8 cellular contexts compared by ENCODE assay signal in the genomic region with DNA sequence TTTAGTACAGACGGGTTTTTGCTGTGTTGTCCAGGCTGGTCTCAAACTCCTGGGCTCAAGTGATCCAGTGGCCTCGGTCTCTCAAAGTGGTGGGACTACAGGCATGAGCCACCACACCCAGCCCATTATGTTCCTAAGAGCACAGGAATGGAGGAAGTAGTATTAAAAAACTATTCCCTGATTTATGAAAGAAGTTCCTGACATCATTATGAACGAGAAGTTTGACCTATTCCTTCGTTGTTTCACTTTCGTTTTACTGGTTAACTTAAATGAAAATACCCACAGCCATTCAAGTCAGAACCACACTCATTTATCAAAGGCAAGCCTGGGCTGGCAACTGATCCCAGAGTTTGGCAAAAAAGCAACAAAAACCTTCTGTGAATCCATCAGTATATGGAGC. TPM values are rescaled to one million over a fixed set of nuclear protein-coding genes. Genes with fewer than 3 reads are reported as not detected.
DNase-seq lines count a peak whose midpoint lies in the region; ATAC-seq and TF ChIP-seq lines count a peak whose summit lies in the region.

No MANE protein-coding gene starts in this region.

- in situ Hi-C loops in ACHN (cut with HindIII; ENCODE audit: low pct_ligation_motif_present, low pct_unique_long_range_greater_than_20kb, low sequenced_read_pairs), result no loop called here

- DNase-seq in ACHN (peak; percentile 61), HL-60 (ENCODE audit: low read depth in 1 of 2, low spot score in 1 of 2) (no peak), left kidney (ENCODE audit: low read depth, low spot score) (peak; percentile 36), cardiac septum (ENCODE audit: low spot score) (no peak)
- DNase-seq in activated T-helper 2 cell treated with anti-CD3 and anti-CD28 coated beads, Interferon-gamma antibody, Interleukin-2, Interleukin-4, amounts not matched to agents 10 μg/mL and 5 μg/mL and 100 μg/mL, durations not matched to agents 14 hours and 24 hours and 36 hours (ENCODE audit: low spot score), result no peak

- no peaks in the 10 kb centered on the region for H3K9me3 Mint-ChIP-seq in activated T-helper 2 cell treated with anti-CD3 and anti-CD28 coated beads, Interferon-gamma antibody, Interleukin-2, Interleukin-4, amounts not matched to agents 10 μg/mL and 5 μg/mL and 100 μg/mL, durations not matched to agents 14 hours and 24 hours and 36 hours

- peak overlapping the region; percentile 16; the same call in 1 of the 2 replicates for H3K4me3 ChIP-seq in HL-60 (replicated peaks; ENCODE audit: insufficient read depth, low read length)

- ATAC-seq in GM18861 (IDR thresholded peaks at IDR 0.05; ENCODE audit: unreplicated experiment) (no peak), GM21360 (IDR thresholded peaks at IDR 0.05; ENCODE audit: unreplicated experiment) (no peak), HG02763 (IDR thresholded peaks at IDR 0.05; ENCODE audit: unreplicated experiment) (no peak)

- no peaks in the 10 kb centered on the region for H3K36me3 Mint-ChIP-seq in activated T-helper 2 cell treated with anti-CD3 and anti-CD28 coated beads, Interferon-gamma antibody, Interleukin-2, Interleukin-4, amounts not matched to agents 10 μg/mL and 5 μg/mL and 100 μg/mL, durations not matched to agents 14 hours and 24 hours and 36 hours (ENCODE audit: low read depth)

- H3K4me3 Mint-ChIP-seq in activated T-helper 2 cell treated with anti-CD3 and anti-CD28 coated beads, Interferon-gamma antibody, Interleukin-2, Interleukin-4, amounts not matched to agents 10 μg/mL and 5 μg/mL and 100 μg/mL, durations not matched to agents 14 hours and 24 hours and 36 hours (ENCODE audit: low read depth), result peak overlapping the region; percentile 40

- 0 out of 2 replicates have a peak overlapping the region, but pooled peaks have one; percentile 2 for H3K27ac ChIP-seq in HL-60 (replicated peaks)

- peaks cover 9% of the 10 kb centered on the region for H3K27me3 ChIP-seq in HL-60 (ENCODE audit: insufficient read depth, poor library complexity, severe bottlenecking)

- TF ChIP-seq CTCF in HL-60 (IDR thresholded peaks at IDR 0.05; ENCODE audit: insufficient read depth, low read length), result no peak

- H3K27ac Mint-ChIP-seq in activated T-helper 2 cell treated with anti-CD3 and anti-CD28 coated beads, Interferon-gamma antibody, Interleukin-2, Interleukin-4, amounts not matched to agents 10 μg/mL and 5 μg/mL and 100 μg/mL, durations not matched to agents 14 hours and 24 hours and 36 hours, result peak overlapping the region; percentile 46

- peaks cover 10% of the 10 kb centered on the region for H3K4me1 Mint-ChIP-seq in activated T-helper 2 cell treated with anti-CD3 and anti-CD28 coated beads, Interferon-gamma antibody, Interleukin-2, Interleukin-4, amounts not matched to agents 10 μg/mL and 5 μg/mL and 100 μg/mL, durations not matched to agents 14 hours and 24 hours and 36 hours (ENCODE audit: low read depth)

- intact Hi-C loops in activated T-helper 2 cell treated with anti-CD3 and anti-CD28 coated beads, Interferon-gamma antibody, Interleukin-2, Interleukin-4, amounts not matched to agents 10 μg/mL and 5 μg/mL and 100 μg/mL, durations not matched to agents 14 hours and 24 hours and 36 hours (cut with micrococcal nuclease), result no loop called here
- intact Hi-C loops in cardiac septum (cut with DNase I), result loop anchor here (5.0 kb wide), 1 partner anchor 65 kb away; no protein-coding TSS in a partner anchor

- peaks cover 12% of the 10 kb centered on the region for H3K27me3 Mint-ChIP-seq in activated T-helper 2 cell treated with anti-CD3 and anti-CD28 coated beads, Interferon-gamma antibody, Interleukin-2, Interleukin-4, amounts not matched to agents 10 μg/mL and 5 μg/mL and 100 μg/mL, durations not matched to agents 14 hours and 24 hours and 36 hours (ENCODE audit: low read depth)

RNA-seq across cellular contexts. Expression of a gene that starts 13.5 kb away (rescaled TPM):
- 18.5 and 25.0 TPM in 2 replicates for total RNA-seq in activated T-helper 2 cell treated with anti-CD3 and anti-CD28 coated beads, Interferon-gamma antibody, Interleukin-2, Interleukin-4, amounts not matched to agents 10 μg/mL and 5 μg/mL and 100 μg/mL, durations not matched to agents 14 hours and 24 hours and 36 hours
- 23.8 TPM for total RNA-seq in cardiac septum

RNA-seq across cellular contexts. Expression of a gene that starts 55.9 kb away (rescaled TPM):
- 8.6 and 9.9 TPM in 2 replicates for total RNA-seq in activated T-helper 2 cell treated with anti-CD3 and anti-CD28 coated beads, Interferon-gamma antibody, Interleukin-2, Interleukin-4, amounts not matched to agents 10 μg/mL and 5 μg/mL and 100 μg/mL, durations not matched to agents 14 hours and 24 hours and 36 hours
- 5.7 TPM for total RNA-seq in cardiac septum

Comparison
In these comparisons a context has a peak if more than half of its experiments do, and no peak if none do; other contexts are left out.
1. DNase-seq: peak in ACHN (single experiment) and left kidney (single experiment); none in HL-60 (0 of 2), activated T-helper 2 cell treated with anti-CD3 and anti-CD28 coated beads, Interferon-gamma antibody, Interleukin-2, Interleukin-4, amounts not matched to agents 10 μg/mL and 5 μg/mL and 100 μg/mL, durations not matched to agents 14 hours and 24 hours and 36 hours (single experiment) and cardiac septum (single experiment).